Comparison of ENCODE assay signal across 1 cellular context in the genomic region with DNA sequence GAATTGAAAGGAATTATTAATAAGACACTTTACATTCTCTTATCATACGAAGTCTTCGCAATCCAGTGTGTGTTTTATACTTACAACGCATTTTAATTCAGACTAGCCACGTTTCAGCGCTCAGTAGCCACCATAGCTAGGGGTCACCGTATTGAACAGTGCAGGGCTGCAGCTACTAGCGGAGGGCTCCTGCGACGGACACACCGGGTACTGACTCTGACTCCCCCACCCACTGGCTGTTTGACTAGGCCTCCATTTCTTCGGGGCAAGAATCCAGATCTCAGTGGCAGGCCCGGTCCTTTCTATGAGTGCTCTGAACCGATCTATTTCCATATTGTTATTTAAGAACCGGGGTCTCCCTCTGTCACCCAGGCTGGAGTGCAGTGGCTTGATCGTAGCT.
TF ChIP-seq lines count a peak whose summit lies in the region.

No MANE protein-coding gene starts in this region.

TF ChIP-seq in GM23338, 12 proteins besides CTCF, POLR2A, EP300 and RAD21 (continued from another document):
- TF ChIP-seq, protein P1, sequence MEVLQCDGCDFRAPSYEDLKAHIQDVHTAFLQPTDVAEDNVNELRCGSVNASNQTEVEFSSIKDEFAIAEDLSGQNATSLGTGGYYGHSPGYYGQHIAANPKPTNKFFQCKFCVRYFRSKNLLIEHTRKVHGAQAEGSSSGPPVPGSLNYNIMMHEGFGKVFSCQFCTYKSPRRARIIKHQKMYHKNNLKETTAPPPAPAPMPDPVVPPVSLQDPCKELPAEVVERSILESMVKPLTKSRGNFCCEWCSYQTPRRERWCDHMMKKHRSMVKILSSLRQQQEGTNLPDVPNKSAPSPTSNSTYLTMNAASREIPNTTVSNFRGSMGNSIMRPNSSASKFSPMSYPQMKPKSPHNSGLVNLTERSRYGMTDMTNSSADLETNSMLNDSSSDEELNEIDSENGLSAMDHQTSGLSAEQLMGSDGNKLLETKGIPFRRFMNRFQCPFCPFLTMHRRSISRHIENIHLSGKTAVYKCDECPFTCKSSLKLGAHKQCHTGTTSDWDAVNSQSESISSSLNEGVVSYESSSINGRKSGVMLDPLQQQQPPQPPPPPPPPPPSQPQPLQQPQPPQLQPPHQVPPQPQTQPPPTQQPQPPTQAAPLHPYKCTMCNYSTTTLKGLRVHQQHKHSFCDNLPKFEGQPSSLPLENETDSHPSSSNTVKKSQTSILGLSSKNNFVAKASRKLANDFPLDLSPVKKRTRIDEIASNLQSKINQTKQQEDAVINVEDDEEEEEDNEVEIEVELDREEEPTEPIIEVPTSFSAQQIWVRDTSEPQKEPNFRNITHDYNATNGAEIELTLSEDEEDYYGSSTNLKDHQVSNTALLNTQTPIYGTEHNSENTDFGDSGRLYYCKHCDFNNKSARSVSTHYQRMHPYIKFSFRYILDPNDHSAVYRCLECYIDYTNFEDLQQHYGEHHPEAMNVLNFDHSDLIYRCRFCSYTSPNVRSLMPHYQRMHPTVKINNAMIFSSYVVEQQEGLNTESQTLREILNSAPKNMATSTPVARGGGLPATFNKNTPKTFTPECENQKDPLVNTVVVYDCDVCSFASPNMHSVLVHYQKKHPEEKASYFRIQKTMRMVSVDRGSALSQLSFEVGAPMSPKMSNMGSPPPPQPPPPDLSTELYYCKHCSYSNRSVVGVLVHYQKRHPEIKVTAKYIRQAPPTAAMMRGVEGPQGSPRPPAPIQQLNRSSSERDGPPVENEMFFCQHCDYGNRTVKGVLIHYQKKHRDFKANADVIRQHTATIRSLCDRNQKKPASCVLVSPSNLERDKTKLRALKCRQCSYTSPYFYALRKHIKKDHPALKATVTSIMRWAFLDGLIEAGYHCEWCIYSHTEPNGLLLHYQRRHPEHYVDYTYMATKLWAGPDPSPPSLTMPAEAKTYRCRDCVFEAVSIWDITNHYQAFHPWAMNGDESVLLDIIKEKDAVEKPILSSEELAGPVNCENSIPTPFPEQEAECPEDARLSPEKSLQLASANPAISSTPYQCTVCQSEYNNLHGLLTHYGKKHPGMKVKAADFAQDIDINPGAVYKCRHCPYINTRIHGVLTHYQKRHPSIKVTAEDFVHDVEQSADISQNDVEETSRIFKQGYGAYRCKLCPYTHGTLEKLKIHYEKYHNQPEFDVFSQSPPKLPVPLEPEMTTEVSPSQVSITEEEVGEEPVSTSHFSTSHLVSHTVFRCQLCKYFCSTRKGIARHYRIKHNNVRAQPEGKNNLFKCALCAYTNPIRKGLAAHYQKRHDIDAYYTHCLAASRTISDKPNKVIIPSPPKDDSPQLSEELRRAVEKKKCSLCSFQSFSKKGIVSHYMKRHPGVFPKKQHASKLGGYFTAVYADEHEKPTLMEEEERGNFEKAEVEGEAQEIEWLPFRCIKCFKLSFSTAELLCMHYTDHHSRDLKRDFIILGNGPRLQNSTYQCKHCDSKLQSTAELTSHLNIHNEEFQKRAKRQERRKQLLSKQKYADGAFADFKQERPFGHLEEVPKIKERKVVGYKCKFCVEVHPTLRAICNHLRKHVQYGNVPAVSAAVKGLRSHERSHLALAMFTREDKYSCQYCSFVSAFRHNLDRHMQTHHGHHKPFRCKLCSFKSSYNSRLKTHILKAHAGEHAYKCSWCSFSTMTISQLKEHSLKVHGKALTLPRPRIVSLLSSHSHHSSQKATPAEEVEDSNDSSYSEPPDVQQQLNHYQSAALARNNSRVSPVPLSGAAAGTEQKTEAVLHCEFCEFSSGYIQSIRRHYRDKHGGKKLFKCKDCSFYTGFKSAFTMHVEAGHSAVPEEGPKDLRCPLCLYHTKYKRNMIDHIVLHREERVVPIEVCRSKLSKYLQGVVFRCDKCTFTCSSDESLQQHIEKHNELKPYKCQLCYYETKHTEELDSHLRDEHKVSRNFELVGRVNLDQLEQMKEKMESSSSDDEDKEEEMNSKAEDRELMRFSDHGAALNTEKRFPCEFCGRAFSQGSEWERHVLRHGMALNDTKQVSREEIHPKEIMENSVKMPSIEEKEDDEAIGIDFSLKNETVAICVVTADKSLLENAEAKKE (CRISPR knock-in tag; IDR thresholded peaks at IDR 0.05), result no peak
- TF ChIP-seq POLR2AphosphoS5 (IDR thresholded peaks at IDR 0.05; ENCODE audit: low read depth), result no peak
- TF ChIP-seq EZH2 (IDR thresholded peaks at IDR 0.05; ENCODE audit: low read depth, unreplicated experiment), result no peak
- TF ChIP-seq EZH2phosphoT487 (IDR thresholded peaks at IDR 0.05; ENCODE audit: unreplicated experiment), result no peak
- TF ChIP-seq NANOG (IDR thresholded peaks at IDR 0.05; ENCODE audit: borderline replicate concordance), result no peak
